ENCODE assay signal across 1 cellular context in the genomic region with DNA sequence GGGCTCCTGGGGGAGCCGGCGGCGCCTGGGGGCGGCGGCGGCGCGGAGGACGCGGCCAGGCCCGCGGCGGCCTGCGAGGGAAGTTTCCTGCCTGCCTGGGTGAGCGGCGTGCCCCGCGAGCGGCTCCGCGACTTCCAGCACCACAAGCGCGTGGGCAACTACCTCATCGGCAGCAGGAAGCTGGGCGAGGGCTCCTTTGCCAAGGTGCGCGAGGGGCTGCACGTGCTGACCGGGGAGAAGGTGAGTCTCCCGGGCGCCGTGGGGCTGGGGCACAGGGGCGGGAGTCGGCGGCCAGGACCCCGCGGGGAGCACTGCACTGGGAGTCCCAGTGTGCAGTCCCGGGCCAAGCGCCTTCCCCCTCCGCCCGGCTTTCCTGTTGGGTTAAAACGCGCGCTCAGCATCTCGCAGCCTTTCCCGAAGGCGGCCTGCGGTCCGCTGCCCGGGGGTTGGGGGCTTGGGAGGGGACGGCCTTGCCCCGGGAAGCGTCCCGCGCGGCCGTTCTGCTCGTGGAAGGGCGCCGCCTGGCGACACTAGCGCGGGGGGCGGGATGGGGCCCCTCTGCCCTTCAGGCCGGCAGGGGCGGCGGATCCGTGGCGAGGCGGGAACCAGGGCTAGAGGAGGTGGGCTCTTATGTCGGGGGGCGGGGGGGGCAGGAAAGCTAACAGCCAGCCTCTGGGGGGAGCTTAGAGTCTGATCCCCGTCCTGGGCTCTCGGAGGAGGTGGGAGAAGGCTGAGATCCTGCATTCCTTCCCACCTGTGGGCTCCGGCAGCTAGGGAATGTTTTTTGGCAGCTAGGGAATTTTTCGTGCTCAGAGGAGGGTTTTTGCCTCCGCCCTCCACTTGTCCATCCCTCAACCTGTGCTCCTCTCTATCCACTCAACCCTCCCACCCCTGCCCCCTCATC.
TF ChIP-seq lines count a peak whose summit lies in the region.

No MANE protein-coding gene starts in this region.

TF ChIP-seq in HepG2, 621 proteins besides CTCF, POLR2A, EP300 and RAD21 (continued from another document):
- TF ChIP-seq ZNF577 (CRISPR knock-in tag; IDR thresholded peaks at IDR 0.05; ENCODE audit: borderline replicate concordance, low read depth) (no peak), ZBTB7A (CRISPR knock-in tag; IDR thresholded peaks at IDR 0.05) (0 out of 2 replicates have a peak, but pooled peaks have one; percentile 75), XRCC5 (optimal IDR thresholded peaks at IDR 0.05; ENCODE audit: low read length) (peak; percentile 49), HOXA3 (CRISPR knock-in tag; IDR thresholded peaks at IDR 0.05) (0 out of 2 replicates have a peak, but pooled peaks have one; percentile 40), SOX5 (CRISPR knock-in tag; IDR thresholded peaks at IDR 0.05; ENCODE audit: borderline replicate concordance) (no peak), GTF3A (CRISPR knock-in tag; conservative IDR thresholded peaks at IDR 0.05) (0 out of 2 replicates have a peak, but pooled peaks have one; percentile 37), FOXO1 (CRISPR knock-in tag; IDR thresholded peaks at IDR 0.05) (0 out of 2 replicates have a peak, but pooled peaks have one; percentile 16), NAIF1 (CRISPR knock-in tag; IDR thresholded peaks at IDR 0.05; ENCODE audit: borderline replicate concordance) (no peak), GABPB1 (CRISPR knock-in tag; IDR thresholded peaks at IDR 0.05) (peak; percentile 63; the same call in 1 of the 2 replicates), KDM5B (CRISPR knock-in tag; IDR thresholded peaks at IDR 0.05; ENCODE audit: borderline replicate concordance) (peak; percentile 22; the same call in 1 of the 2 replicates), ZSCAN20 (CRISPR knock-in tag; IDR thresholded peaks at IDR 0.05; ENCODE audit: borderline replicate concordance) (no peak), ZBTB7B (CRISPR knock-in tag; IDR thresholded peaks at IDR 0.05) (peak; percentile 90), ZNF550 (CRISPR knock-in tag; IDR thresholded peaks at IDR 0.05; ENCODE audit: borderline replicate concordance) (0 out of 2 replicates have a peak, but pooled peaks have one; percentile 13), GATA4 (IDR thresholded peaks at IDR 0.05; ENCODE audit: borderline replicate concordance, low read depth) (no peak)
- TF ChIP-seq, protein P1, sequence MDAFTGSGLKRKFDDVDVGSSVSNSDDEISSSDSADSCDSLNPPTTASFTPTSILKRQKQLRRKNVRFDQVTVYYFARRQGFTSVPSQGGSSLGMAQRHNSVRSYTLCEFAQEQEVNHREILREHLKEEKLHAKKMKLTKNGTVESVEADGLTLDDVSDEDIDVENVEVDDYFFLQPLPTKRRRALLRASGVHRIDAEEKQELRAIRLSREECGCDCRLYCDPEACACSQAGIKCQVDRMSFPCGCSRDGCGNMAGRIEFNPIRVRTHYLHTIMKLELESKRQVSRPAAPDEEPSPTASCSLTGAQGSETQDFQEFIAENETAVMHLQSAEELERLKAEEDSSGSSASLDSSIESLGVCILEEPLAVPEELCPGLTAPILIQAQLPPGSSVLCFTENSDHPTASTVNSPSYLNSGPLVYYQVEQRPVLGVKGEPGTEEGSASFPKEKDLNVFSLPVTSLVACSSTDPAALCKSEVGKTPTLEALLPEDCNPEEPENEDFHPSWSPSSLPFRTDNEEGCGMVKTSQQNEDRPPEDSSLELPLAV (CRISPR knock-in tag; conservative IDR thresholded peaks at IDR 0.05; ENCODE audit: low read depth), result no peak
